Comparison of ENCODE assay signal across 21 cellular contexts in the genomic region with DNA sequence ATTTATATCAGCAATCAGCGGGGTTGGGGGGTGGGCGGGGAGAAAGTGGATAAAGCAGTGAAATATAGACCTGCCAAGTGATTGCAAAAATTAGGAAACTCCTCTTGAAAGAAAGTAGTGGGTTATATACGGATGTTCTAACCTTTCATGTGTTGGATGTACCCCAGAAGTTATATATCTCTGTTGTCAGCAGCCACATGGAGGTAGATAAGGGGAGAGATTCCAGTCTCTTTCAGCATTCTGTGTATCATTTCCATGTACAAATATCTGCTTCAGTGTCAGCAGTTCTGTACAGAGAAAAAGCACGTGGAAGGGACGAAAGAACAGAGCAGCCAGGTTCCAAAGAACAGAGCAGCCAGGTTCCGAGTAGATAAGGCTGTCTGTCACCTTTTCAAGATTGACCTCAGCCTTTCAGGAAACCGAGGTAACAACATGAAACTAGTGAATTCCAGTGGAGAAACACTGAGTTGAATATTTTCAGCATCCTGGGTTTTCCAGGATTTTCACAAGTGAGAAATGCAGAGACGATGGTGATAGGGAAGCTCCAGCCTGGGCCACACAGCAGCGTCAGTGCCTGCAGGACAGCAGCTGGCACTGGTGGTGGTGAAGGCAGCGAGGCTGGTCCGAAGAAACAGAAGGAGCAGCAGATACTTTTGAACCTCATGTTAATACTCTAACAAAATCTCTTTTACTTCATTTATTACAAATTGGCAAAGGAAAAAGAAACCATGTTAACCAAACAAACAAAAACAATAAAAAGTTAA.
DNase-seq lines count a peak whose midpoint lies in the region; ATAC-seq and TF ChIP-seq lines count a peak whose summit lies in the region.
"Had no signal": no experiment of that assay in that cellular context is flagged by ENCODE, and none has a peak within 500 bp of the region (broad histone marks: within the 10 kb centered on the region; RNA-seq: fewer than 3 reads in every experiment).

No MANE protein-coding gene starts in this region.

- no peaks in the 10 kb centered on the region for H3K4me1 ChIP-seq in mesendoderm (ENCODE audit: control insufficient read depth, low read depth, low read length)
- H3K4me1 ChIP-seq in sigmoid colon: peaks cover 0 to 39% (median 36%) of the 10 kb centered on the region in 4 donors
- H3K4me1 ChIP-seq in ascending aorta: peaks cover 0 to 2% of the 10 kb centered on the region in 2 donors
- H3K4me1 ChIP-seq: A549 had no signal

- H3K36me3 ChIP-seq in mesendoderm (ENCODE audit: control insufficient read depth, insufficient read depth, low read length): no peaks in the 10 kb centered on the region
- no peaks in the 10 kb centered on the region for H3K36me3 ChIP-seq in sigmoid colon
- H3K36me3 ChIP-seq in ascending aorta: no peaks in the 10 kb centered on the region
- H3K36me3 ChIP-seq in H7 (replicated peaks; ENCODE audit: control insufficient read depth, insufficient read depth, low read length): no peaks in the 10 kb centered on the region
- H3K36me3 ChIP-seq: MG63 had no signal

- no peak overlapping the region for H3K23ac ChIP-seq in mesendoderm (ENCODE audit: low read length)

- no peak overlapping the region for H4K8ac ChIP-seq in mesendoderm (ENCODE audit: low read depth, low read length)

- H3K27ac ChIP-seq in mesendoderm (ENCODE audit: low read depth, low read length) (peak overlapping the region; percentile 42), sigmoid colon (peak overlapping the region; percentile 7 to 63 (median 48)), ascending aorta (no peak overlapping the region)
- H3K27ac ChIP-seq: A549, C4-2B had no signal

- intact Hi-C loops in sigmoid colon (cut with DNase I): loop anchor here (5.0 to 10.0 kb wide), 3 partner anchors 133 to 742 kb away; no protein-coding TSS in a partner anchor
- intact Hi-C loops in ascending aorta (cut with DNase I): loop anchor here (10.0 kb wide), 1 partner anchor 725 kb away; no protein-coding TSS in a partner anchor

- H3K56ac ChIP-seq in mesendoderm (ENCODE audit: low read length): no peak overlapping the region

- no peaks in the 10 kb centered on the region for H3K36me3 Mint-ChIP-seq in brain
- no peaks in the 10 kb centered on the region for H3K36me3 Mint-ChIP-seq in activated CD4-positive, alpha-beta T cell treated with anti-CD3 and anti-CD28 coated beads, Interleukin-2, amount 10 ng/mL, durations not matched to agents 7 days and 5 days (ENCODE audit: low read depth)

- H3K4me2 ChIP-seq in mesendoderm (ENCODE audit: low read length): no peak overlapping the region
- H3K4me2 ChIP-seq: A549, GM23338 had no signal

- H3K18ac ChIP-seq in mesendoderm (ENCODE audit: low read length): peak overlapping the region; percentile 87

- DNase-seq in AG20443 (ENCODE audit: low spot score): peak; percentile 24
- DNase-seq in mesendoderm: peak; percentile 89
- DNase-seq in sigmoid colon: no peak
- no peak for DNase-seq in activated CD4-positive, alpha-beta T cell treated with anti-CD3 and anti-CD28 coated beads, Interleukin-2, amount 10 ng/mL, durations not matched to agents 7 days and 5 days
- no peak for DNase-seq in ascending aorta (ENCODE audit: low spot score in 2 of 2)
- no peak for DNase-seq in H7
- DNase-seq: DMS 273 treated with DMSO at 0.1 percent for 48 hours; GDM1; NCI-H1105; NCI-H1694 treated with DMSO at 0.1 percent for 48 hours; NCI-H526 treated with DMSO at 0.1 percent for 48 hours; NK-92 treated with Interleukin-12 subunit alpha and Interleukin-12 subunit beta, amount 100 ng/mL, for 24 hours; SHP77 treated with DMSO at 0.1 percent for 48 hours had no signal

- no peak overlapping the region for H3K4me3 Mint-ChIP-seq in brain
- H3K4me3 Mint-ChIP-seq in activated CD4-positive, alpha-beta T cell treated with anti-CD3 and anti-CD28 coated beads, Interleukin-2, amount 10 ng/mL, durations not matched to agents 7 days and 5 days: no peak overlapping the region
- H3K4me3 Mint-ChIP-seq: GM23338 had no signal

- no CpG with 5 or more reads among the region's 11 CpGs for WGBS in mesendoderm (ENCODE audit: extremely low coverage, insufficient coverage, low lambda C conversion rate)
- 74 to 82% methylated on average over 11 of the region's 11 CpGs for WGBS in sigmoid colon, 2 donors

- TF ChIP-seq EP300 in sigmoid colon (IDR thresholded peaks at IDR 0.05): no peak

- POLR2A ChIA-PET in activated CD4-positive, alpha-beta T cell treated with anti-CD3 and anti-CD28 coated beads, Interleukin-2, amount 10 ng/mL, durations not matched to agents 7 days and 5 days (lab: Charles Lee): no interaction called here

- no peak overlapping the region for H3K9ac ChIP-seq in mesendoderm (ENCODE audit: low read length)

- TF ChIP-seq CTCF in brain (conservative IDR thresholded peaks at IDR 0.05) (no peak), sigmoid colon (IDR thresholded peaks at IDR 0.05) (no peak), ascending aorta (IDR thresholded peaks at IDR 0.05) (no peak)

- TF ChIP-seq POLR2A in sigmoid colon (IDR thresholded peaks at IDR 0.05): no peak

- no peaks in the 10 kb centered on the region for H3K9me3 ChIP-seq in sigmoid colon
- no peaks in the 10 kb centered on the region for H3K9me3 ChIP-seq in ascending aorta
- H3K9me3 ChIP-seq: A549 had no signal

- CTCF ChIA-PET in activated CD4-positive, alpha-beta T cell treated with anti-CD3 and anti-CD28 coated beads, Interleukin-2, amount 10 ng/mL, durations not matched to agents 7 days and 5 days (lab: Charles Lee): no interaction called here

- peaks cover 38% of the 10 kb centered on the region for H3K4me1 Mint-ChIP-seq in brain
- no peaks in the 10 kb centered on the region for H3K4me1 Mint-ChIP-seq in activated CD4-positive, alpha-beta T cell treated with anti-CD3 and anti-CD28 coated beads, Interleukin-2, amount 10 ng/mL, durations not matched to agents 7 days and 5 days

- H3K4ac ChIP-seq in mesendoderm (ENCODE audit: low read depth, low read length): peak overlapping the region; percentile 81

- H3K27ac Mint-ChIP-seq in brain: peak overlapping the region in 3 of 5 experiments; percentile 33 to 80 (median 73)
- no peak overlapping the region for H3K27ac Mint-ChIP-seq in activated CD4-positive, alpha-beta T cell treated with anti-CD3 and anti-CD28 coated beads, Interleukin-2, amount 10 ng/mL, durations not matched to agents 7 days and 5 days
- H3K27ac Mint-ChIP-seq: GM23338 had no signal

- peak overlapping the region; percentile 82 for H2BK120ac ChIP-seq in mesendoderm (ENCODE audit: low read depth, low read length)

- H3K4me3 ChIP-seq in mesendoderm (ENCODE audit: low read length) (no peak overlapping the region), sigmoid colon (no peak overlapping the region), ascending aorta (no peak overlapping the region), H7 (ENCODE audit: insufficient read depth, low read depth, low read length) (no peak overlapping the region)
- H3K4me3 ChIP-seq: A549, GM12878, GM23338, MG63 had no signal

- H3K27me3 ChIP-seq in mesendoderm (ENCODE audit: insufficient read depth, low read length, poor library complexity) (no peaks in the 10 kb centered on the region), sigmoid colon (no peaks in the 10 kb centered on the region), ascending aorta (no peaks in the 10 kb centered on the region), H7 (ENCODE audit: control insufficient read depth, insufficient read depth, low read length) (no peaks in the 10 kb centered on the region)
- H3K27me3 ChIP-seq: MG63 had no signal

- no peak overlapping the region for H4K5ac ChIP-seq in mesendoderm (ENCODE audit: low read length)

- no peaks in the 10 kb centered on the region for H3K79me1 ChIP-seq in mesendoderm (ENCODE audit: low read length)

- peaks cover 3% of the 10 kb centered on the region for H3K27me3 Mint-ChIP-seq in brain
- H3K27me3 Mint-ChIP-seq in activated CD4-positive, alpha-beta T cell treated with anti-CD3 and anti-CD28 coated beads, Interleukin-2, amount 10 ng/mL, durations not matched to agents 7 days and 5 days: peaks cover 2% of the 10 kb centered on the region

- H2BK15ac ChIP-seq in mesendoderm (replicated peaks; ENCODE audit: low read depth): peak overlapping the region; percentile 28

- H3K79me2 ChIP-seq in mesendoderm (ENCODE audit: control insufficient read depth, insufficient read depth, low read length): no peaks in the 10 kb centered on the region

- H3K9me3 Mint-ChIP-seq in brain: no peaks in the 10 kb centered on the region
- no peaks in the 10 kb centered on the region for H3K9me3 Mint-ChIP-seq in activated CD4-positive, alpha-beta T cell treated with anti-CD3 and anti-CD28 coated beads, Interleukin-2, amount 10 ng/mL, durations not matched to agents 7 days and 5 days
- H3K9me3 Mint-ChIP-seq: GM23338 had no signal

- no peak overlapping the region for H2BK5ac ChIP-seq in mesendoderm (ENCODE audit: low read length)

- no peak overlapping the region for H2AK5ac ChIP-seq in mesendoderm (ENCODE audit: low read length)

- no peak for ATAC-seq in GM21786 (IDR thresholded peaks at IDR 0.05; ENCODE audit: unreplicated experiment)
- ATAC-seq: A549, GM12878, GM23338, HepG2 had no signal

Comparison
In these comparisons a context has a peak if more than half of its experiments do, and no peak if none do; other contexts are left out.
1. DNase-seq: peak in AG20443 (single experiment) and mesendoderm (single experiment); none in sigmoid colon (single experiment), activated CD4-positive, alpha-beta T cell treated with anti-CD3 and anti-CD28 coated beads, Interleukin-2, amount 10 ng/mL, durations not matched to agents 7 days and 5 days (single experiment), ascending aorta (0 of 2) and H7 (single experiment).
2. H3K27ac ChIP-seq: peak in mesendoderm (single experiment) and sigmoid colon (4 of 4); none in ascending aorta (0 of 2).